ENCODE assay signal across 10 cellular contexts in the genomic region with DNA sequence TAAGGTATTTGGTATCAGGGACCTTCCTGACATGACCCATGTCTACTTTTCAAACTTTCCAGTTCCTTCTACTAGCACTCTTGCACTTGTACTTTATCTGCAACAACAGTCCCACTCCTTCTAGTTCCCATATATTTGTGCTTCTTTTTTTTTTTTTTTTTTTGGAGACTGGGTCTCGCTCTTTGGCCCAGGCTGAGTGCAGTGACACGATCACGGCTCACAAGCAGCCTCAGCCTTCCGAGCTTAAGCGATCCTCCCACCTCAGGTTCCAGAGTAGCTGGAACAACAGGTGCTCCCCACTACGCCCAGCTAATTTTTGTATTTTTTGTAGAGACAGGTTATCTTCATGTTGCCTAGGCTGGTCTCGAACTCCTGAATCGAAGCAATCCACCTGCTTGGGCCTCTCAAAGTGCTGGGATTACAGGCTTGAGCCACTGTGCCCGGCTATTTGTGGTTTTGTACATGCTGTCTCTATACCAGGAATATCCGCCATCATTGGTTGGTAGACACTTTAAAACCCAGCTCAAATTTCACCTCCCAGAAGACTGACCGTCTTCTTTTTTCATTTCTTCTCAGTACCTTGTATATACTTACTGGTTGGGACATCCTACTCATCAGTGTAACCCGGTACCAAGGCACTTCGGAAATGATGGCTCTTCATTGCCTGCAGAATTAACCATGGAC. TPM values are rescaled to one million over a fixed set of nuclear protein-coding genes. Genes with fewer than 3 reads are reported as not detected.
DNase-seq lines count a peak whose midpoint lies in the region; ATAC-seq and TF ChIP-seq lines count a peak whose summit lies in the region.
"Had no signal": no experiment of that assay in that cellular context is flagged by ENCODE, and none has a peak within 500 bp of the region (broad histone marks: within the 10 kb centered on the region; RNA-seq: fewer than 3 reads in every experiment).

No MANE protein-coding gene starts in this region.

- peaks cover 3% of the 10 kb centered on the region for H3K27me3 Mint-ChIP-seq in T-helper 1 cell treated with Interleukin-12 subunit alpha and Interleukin-12 subunit beta and Interleukin-4 antibody, amounts not matched to agents 30 μg/mL and 1 μg/mL, for 36 hours (ENCODE audit: low read depth)
- peaks cover 5% of the 10 kb centered on the region for H3K27me3 Mint-ChIP-seq in activated T-helper 17 cell treated with anti-CD3 and anti-CD28 coated beads, Interleukin-2, amount 50 U/mL, for 72 hours

- H3K4me1 Mint-ChIP-seq in T-helper 1 cell treated with Interleukin-12 subunit alpha and Interleukin-12 subunit beta and Interleukin-4 antibody, amounts not matched to agents 30 μg/mL and 1 μg/mL, for 36 hours (ENCODE audit: low read depth), result peaks cover 17% of the 10 kb centered on the region
- H3K4me1 Mint-ChIP-seq in activated T-helper 17 cell treated with anti-CD3 and anti-CD28 coated beads, Interleukin-2, amount 50 U/mL, for 72 hours, result peaks cover 10% of the 10 kb centered on the region

- peak overlapping the region; percentile 98 for H3K4me3 Mint-ChIP-seq in T-helper 1 cell treated with Interleukin-12 subunit alpha and Interleukin-12 subunit beta and Interleukin-4 antibody, amounts not matched to agents 30 μg/mL and 1 μg/mL, for 36 hours
- H3K4me3 Mint-ChIP-seq in activated T-helper 17 cell treated with anti-CD3 and anti-CD28 coated beads, Interleukin-2, amount 50 U/mL, for 72 hours, result peak overlapping the region; percentile 92

- peak overlapping the region; percentile 99 for H3K27ac Mint-ChIP-seq in T-helper 1 cell treated with Interleukin-12 subunit alpha and Interleukin-12 subunit beta and Interleukin-4 antibody, amounts not matched to agents 30 μg/mL and 1 μg/mL, for 36 hours
- H3K27ac Mint-ChIP-seq in activated T-helper 17 cell treated with anti-CD3 and anti-CD28 coated beads, Interleukin-2, amount 50 U/mL, for 72 hours, result peak overlapping the region; percentile 98

- peak overlapping the region; percentile 81 for H3K4me3 ChIP-seq in iPS-18c (ENCODE audit: insufficient read depth, low read depth, low read length)
- peak overlapping the region; percentile 90 to 93 for H3K4me3 ChIP-seq in stomach smooth muscle (ENCODE audit: low read length in 2 of 2)
- H3K4me3 ChIP-seq in mucosa of descending colon, result no peak overlapping the region

- H3K9me3 Mint-ChIP-seq in T-helper 1 cell treated with Interleukin-12 subunit alpha and Interleukin-12 subunit beta and Interleukin-4 antibody, amounts not matched to agents 30 μg/mL and 1 μg/mL, for 36 hours, result peaks cover 12% of the 10 kb centered on the region
- no peaks in the 10 kb centered on the region for H3K9me3 Mint-ChIP-seq in activated T-helper 17 cell treated with anti-CD3 and anti-CD28 coated beads, Interleukin-2, amount 50 U/mL, for 72 hours

- H3K9ac ChIP-seq in stomach smooth muscle (ENCODE audit: low read length in 2 of 2), result peak overlapping the region; percentile 95 to 96

- no peaks in the 10 kb centered on the region for H3K36me3 ChIP-seq in stomach smooth muscle (ENCODE audit: control insufficient read depth in 2 of 2, insufficient read depth in 2 of 2, low read length in 2 of 2)
- H3K36me3 ChIP-seq in mucosa of descending colon (ENCODE audit: low read depth), result no peaks in the 10 kb centered on the region

- H3K4me1 ChIP-seq in stomach smooth muscle (ENCODE audit: control insufficient read depth, insufficient read depth, low read length) (peaks cover 9% of the 10 kb centered on the region), mucosa of descending colon (ENCODE audit: low read depth) (peaks cover 6% of the 10 kb centered on the region)

- peak overlapping the region; percentile 88 for H3K27ac ChIP-seq in stomach smooth muscle (ENCODE audit: low read length)

- no peak for ATAC-seq in activated T-helper 17 cell treated with anti-CD3 and anti-CD28 coated beads, Interleukin-2, amount 50 U/mL, for 72 hours (replicated peaks)
- ATAC-seq in mucosa of descending colon, result no peak
- no peak for ATAC-seq in HG03135 (IDR thresholded peaks at IDR 0.05; ENCODE audit: unreplicated experiment)

- H3K9me3 ChIP-seq in iPS-18c (ENCODE audit: control insufficient read depth, insufficient read depth, low read length), result no peaks in the 10 kb centered on the region
- no peaks in the 10 kb centered on the region for H3K9me3 ChIP-seq in stomach smooth muscle (ENCODE audit: control insufficient read depth in 2 of 2, low read length in 2 of 2)
- H3K9me3 ChIP-seq in mucosa of descending colon, result no peaks in the 10 kb centered on the region

- intact Hi-C loops in mucosa of descending colon (cut with DNase I, micrococcal nuclease), result no loop called here

- no peak for DNase-seq in T-helper 1 cell
- DNase-seq in GM20000 (ENCODE audit: low spot score), result no peak
- no peak for DNase-seq in mucosa of descending colon
- DNase-seq: activated CD4-positive, alpha-beta T cell treated with anti-CD3 and anti-CD28 coated beads for 4 hours; AML-193 had no signal

- TF ChIP-seq CTCF in GM20000 (IDR thresholded peaks at IDR 0.05; ENCODE audit: extremely low read depth, missing control alignments) (no peak), mucosa of descending colon (IDR thresholded peaks at IDR 0.05) (no peak)

- H3K27me3 ChIP-seq in stomach smooth muscle (ENCODE audit: control insufficient read depth in 1 of 2, insufficient read depth in 2 of 2, low read length in 2 of 2), result no peaks in the 10 kb centered on the region

- H3K36me3 Mint-ChIP-seq in T-helper 1 cell treated with Interleukin-12 subunit alpha and Interleukin-12 subunit beta and Interleukin-4 antibody, amounts not matched to agents 30 μg/mL and 1 μg/mL, for 36 hours (ENCODE audit: low read depth), result peaks cover 10% of the 10 kb centered on the region
- no peaks in the 10 kb centered on the region for H3K36me3 Mint-ChIP-seq in activated T-helper 17 cell treated with anti-CD3 and anti-CD28 coated beads, Interleukin-2, amount 50 U/mL, for 72 hours (ENCODE audit: low read depth)

RNA-seq across cellular contexts. Expression of a gene that starts 1.1 kb away (rescaled TPM):
- 1 to 10 TPM; 1.8 to 3.5 TPM for total RNA-seq in activated T-helper 17 cell treated with anti-CD3 and anti-CD28 coated beads, Interleukin-2, amount 50 U/mL, for 72 hours
- total RNA-seq in mucosa of descending colon, result 10 to 100 TPM in 2 of 3 donors, 1 to 10 TPM in 1; 9.2 to 20.9 (median 11.4) TPM

RNA-seq across cellular contexts. Expression of a gene that starts 48.6 kb away (rescaled TPM):
- total RNA-seq in activated T-helper 17 cell treated with anti-CD3 and anti-CD28 coated beads, Interleukin-2, amount 50 U/mL, for 72 hours, result 10 to 100 TPM; 14.4 to 24.8 TPM
- total RNA-seq in mucosa of descending colon, result 10 to 100 TPM; 18.8 to 29.4 (median 23.1) TPM
